Comparison of ENCODE assay signal across 27 cellular contexts in the genomic region with DNA sequence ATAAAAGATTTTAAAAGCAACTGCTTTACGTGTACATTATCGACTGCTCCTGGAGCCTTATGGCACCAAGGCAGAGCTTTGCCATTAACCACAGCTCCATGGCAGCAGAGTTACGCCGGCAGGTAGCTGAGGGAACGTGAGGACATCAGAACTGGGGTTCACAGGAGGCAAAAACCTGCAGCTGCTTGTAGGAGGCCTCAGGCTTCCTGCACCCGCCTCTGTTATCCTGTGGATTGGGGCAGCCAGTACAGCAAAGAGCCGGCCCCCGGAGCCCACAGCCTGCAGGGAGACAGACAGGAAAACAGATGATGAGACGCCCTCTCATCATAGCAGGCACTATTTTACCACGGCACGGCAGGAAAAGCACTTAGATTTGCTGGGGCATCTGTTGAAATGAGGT.
A peak's percentile ranks its signal among the peaks of the same experiment; 100 is the strongest.
DNase-seq lines count a peak whose midpoint lies in the region; FAIRE-seq and TF ChIP-seq lines count a peak whose summit lies in the region.
"Had no signal": no experiment of that assay in that cellular context is flagged by ENCODE, and none has a peak within 500 bp of the region (broad histone marks: within the 10 kb centered on the region; RNA-seq: fewer than 3 reads in every experiment).

No MANE protein-coding gene starts in this region.

- peak overlapping the region; percentile 76 for H3K9ac ChIP-seq in keratinocyte (ENCODE audit: control insufficient read depth, extremely low read depth, insufficient read depth, low read length)
- H3K9ac ChIP-seq: parathyroid adenoma had no signal

- H3K27ac ChIP-seq in PC-9 (no peak overlapping the region), keratinocyte (ENCODE audit: control insufficient read depth, insufficient read depth, low read length) (peak overlapping the region; percentile 80), suprapubic skin (no peak overlapping the region)
- H3K27ac ChIP-seq: parathyroid adenoma, thyroid gland, vagina had no signal

- H3K9me3 ChIP-seq in PC-9 (ENCODE audit: insufficient read depth, low read depth) (no peaks in the 10 kb centered on the region; the same call in 1 of the 2 replicates), keratinocyte (ENCODE audit: control insufficient read depth, low read depth, low read length) (peaks cover 2% of the 10 kb centered on the region), suprapubic skin (no peaks in the 10 kb centered on the region)
- H3K9me3 ChIP-seq: thyroid gland, vagina had no signal

- no peaks in the 10 kb centered on the region for H3K9me1 ChIP-seq in keratinocyte (ENCODE audit: control insufficient read depth, extremely low read depth, insufficient read depth, low read length)

- H3K4me3 ChIP-seq in PC-9 = peak overlapping the region; percentile 74
- peak overlapping the region; percentile 60 to 76 (median 72) for H3K4me3 ChIP-seq in keratinocyte (ENCODE audit: control insufficient read depth in 2 of 3, extremely low read depth in 1 of 3, insufficient read depth in 2 of 3, low read depth in 1 of 3, low read length in 3 of 3)
- H3K4me3 ChIP-seq in suprapubic skin = peak overlapping the region; percentile 43
- H3K4me3 ChIP-seq: thyroid gland, vagina had no signal

- BruUV-seq in PC-9 (replicated peaks; lab: Mats Ljungman, UMichigan) = no TSS peak

- no peak for TF ChIP-seq EP300 in suprapubic skin (IDR thresholded peaks at IDR 0.05)

- no peaks in the 10 kb centered on the region for H3K4me1 Mint-ChIP-seq in mesothelial cell of epicardium
- H3K4me1 Mint-ChIP-seq: brain, neural crest cell had no signal

- H3K79me2 ChIP-seq in PC-9 (ENCODE audit: low read depth) = peaks cover 20% of the 10 kb centered on the region
- H3K79me2 ChIP-seq in keratinocyte (ENCODE audit: control insufficient read depth, insufficient read depth, low read length) = peaks cover 35% of the 10 kb centered on the region
- H3K79me2 ChIP-seq: parathyroid adenoma had no signal

- H3F3A ChIP-seq in PC-9 (ENCODE audit: insufficient read depth, low read depth) = peaks cover 8% of the 10 kb centered on the region; the same call in 1 of the 2 replicates

- H3K4me2 ChIP-seq in PC-9 (peak overlapping the region; percentile 85), keratinocyte (ENCODE audit: control insufficient read depth, extremely low read depth, insufficient read depth, low read depth, low read length) (peak overlapping the region; percentile 92)

- H3K27me3 Mint-ChIP-seq in mesothelial cell of epicardium (ENCODE audit: low read depth) = no peaks in the 10 kb centered on the region

- no peak for FAIRE-seq in keratinocyte (lab: Jason Lieb, UNC)
- FAIRE-seq: A204.1, H1 had no signal

- H4K20me1 ChIP-seq in PC-9 (ENCODE audit: insufficient read depth) (0 out of 2 replicates have a peak, but pooled peaks cover 3% of the 10 kb centered on the region), keratinocyte (ENCODE audit: control insufficient read depth, extremely low read depth, insufficient read depth, low read length) (no peaks in the 10 kb centered on the region)

- intact Hi-C loops in PC-9 (cut with micrococcal nuclease; ENCODE audit: unreplicated experiment) = no loop called here

- TF ChIP-seq POLR2A in suprapubic skin (IDR thresholded peaks at IDR 0.05) = no peak

- H3K36me3 Mint-ChIP-seq in mesothelial cell of epicardium = no peaks in the 10 kb centered on the region
- H3K36me3 Mint-ChIP-seq: brain; CD8-positive, alpha-beta T cell had no signal

- no peaks in the 10 kb centered on the region for H3K27me3 ChIP-seq in PC-9 (ENCODE audit: insufficient read depth, low read depth)
- no peaks in the 10 kb centered on the region for H3K27me3 ChIP-seq in keratinocyte (ENCODE audit: control insufficient read depth, extremely low read depth, insufficient read depth, low read length)
- peaks cover 11% of the 10 kb centered on the region for H3K27me3 ChIP-seq in suprapubic skin
- H3K27me3 ChIP-seq: thyroid gland, vagina had no signal

- CTCF ChIA-PET in PC-9 (lab: Charles Lee) = interaction anchor here (0.6 to 0.7 kb wide), 3 partner anchors 12 to 1053 kb away, joined by 3 to 9 read pairs (median 7); no protein-coding TSS in a partner anchor

- POLR2A ChIA-PET in PC-9 (lab: Charles Lee; ENCODE audit: unreplicated experiment) = no interaction called here

- no peak for TF ChIP-seq CTCF in PC-9 (conservative IDR thresholded peaks at IDR 0.05)
- no peak for TF ChIP-seq CTCF in keratinocyte (optimal IDR thresholded peaks at IDR 0.05 in 1 of 3, IDR thresholded peaks at IDR 0.05 in 1 of 3, conservative IDR thresholded peaks at IDR 0.05 in 1 of 3; ENCODE audit: extremely low read depth in 1 of 3, insufficient read depth in 2 of 3, low read length in 3 of 3)
- TF ChIP-seq CTCF in suprapubic skin (IDR thresholded peaks at IDR 0.05) = no peak
- no peak for TF ChIP-seq CTCF in mesothelial cell of epicardium (IDR thresholded peaks at IDR 0.05; ENCODE audit: unreplicated experiment)

- H3K4me1 ChIP-seq in PC-9 (replicated peaks; ENCODE audit: insufficient read depth) = peaks cover 17% of the 10 kb centered on the region
- H3K4me1 ChIP-seq in keratinocyte (ENCODE audit: control insufficient read depth, extremely low read depth, insufficient read depth, low read length) = peaks cover 9% of the 10 kb centered on the region
- H3K4me1 ChIP-seq in suprapubic skin = peaks cover 7% of the 10 kb centered on the region
- H3K4me1 ChIP-seq: parathyroid adenoma, thyroid gland, vagina had no signal

- no peaks in the 10 kb centered on the region for H3K9me2 ChIP-seq in PC-9 (ENCODE audit: insufficient read depth)

- H3K27ac Mint-ChIP-seq in mesothelial cell of epicardium = no peak overlapping the region
- H3K27ac Mint-ChIP-seq: activated CD8-positive, alpha-beta T cell treated with anti-CD3 and anti-CD28 coated beads for 36 hours; brain; CD8-positive, alpha-beta T cell; stimulated activated naive CD8-positive, alpha-beta T cell treated with anti-CD3 and anti-CD28 coated beads, Interleukin-15, Interleukin-2, amounts not matched to agents 100 ng/mL and 50 ng/mL, for 24 hours had no signal

- no peak overlapping the region for H3K4me3 Mint-ChIP-seq in mesothelial cell of epicardium
- H3K4me3 Mint-ChIP-seq: activated CD8-positive, alpha-beta T cell treated with anti-CD3 and anti-CD28 coated beads for 36 hours; brain; CD8-positive, alpha-beta T cell; neural crest cell; stimulated activated naive CD8-positive, alpha-beta T cell treated with anti-CD3 and anti-CD28 coated beads, Interleukin-15, Interleukin-2, amounts not matched to agents 100 ng/mL and 50 ng/mL, for 24 hours had no signal

- peaks cover 46% of the 10 kb centered on the region for H3K9me3 Mint-ChIP-seq in mesothelial cell of epicardium

- dilution Hi-C loops in keratinocyte (cut with MboI; ENCODE audit: extremely low pct_ligation_motif_present, low sequenced_read_pairs) = no loop called here

- H2AFZ ChIP-seq in PC-9 (peak overlapping the region; percentile 92; the same call in 1 of the 2 replicates), keratinocyte (ENCODE audit: control insufficient read depth, low read length) (peak overlapping the region; percentile 8)
- H2AFZ ChIP-seq: parathyroid adenoma had no signal

- H3K36me3 ChIP-seq in PC-9 (ENCODE audit: low read depth) (peaks cover 17% of the 10 kb centered on the region), keratinocyte (ENCODE audit: control insufficient read depth in 2 of 2, extremely low read depth in 1 of 2, insufficient read depth in 2 of 2, low read length in 2 of 2) (peaks cover 11 to 24% of the 10 kb centered on the region in 2 experiments), suprapubic skin (peaks cover 8% of the 10 kb centered on the region)
- H3K36me3 ChIP-seq: thyroid gland, vagina had no signal

- DNase-seq in activated effector memory CD4-positive, alpha-beta T cell treated with anti-CD3 and anti-CD28 coated beads, Interleukin-2, amount 50 U/mL, for 16 hours = peak; percentile 46
- DNase-seq in activated effector memory CD4-positive, alpha-beta T cell treated with Interleukin-2 at 50 U/mL for 16 hours = no peak
- DNase-seq in PC-9 (peak in 1 of 2 experiments; percentile 8), keratinocyte (ENCODE audit: low read depth, low spot score) (no peak), suprapubic skin (ENCODE audit: low spot score in 2 of 2) (no peak), mesothelial cell of epicardium (ENCODE audit: low spot score in 2 of 2, unreplicated experiment in 2 of 2) (no peak), NCI-H187 (lab: John Stamatoyannopoulos, UW) (no peak)
- DNase-seq in activated CD4-positive, alpha-beta T cell treated with anti-CD3 and anti-CD28 coated beads for 48 hours = no peak
- DNase-seq: activated CD8-positive, alpha-beta T cell treated with anti-CD3 and anti-CD28 coated beads for 36 hours; activated naive CD4-positive, alpha-beta T cell treated with anti-CD3 and anti-CD28 coated beads, Interleukin-2, amount 50 U/mL, for 16 hours; DMS 273 treated with DMSO at 0.1 percent for 48 hours; hippocampal formation; left cardiac atrium; NCI-H1436; NCI-H2081 treated with DMSO at 0.1 percent for 48 hours; NCI-H446; right cardiac atrium; stimulated activated CD8-positive, alpha-beta memory T cell treated with anti-CD3 and anti-CD28 coated beads, Interleukin-4, amount 100 ng/mL, for 48 hours; thyroid gland had no signal

- WGBS in suprapubic skin = 18% methylated on average over 11 of the region's 11 CpGs
